Comparison of ENCODE assay signal across 16 cellular contexts in the genomic region with DNA sequence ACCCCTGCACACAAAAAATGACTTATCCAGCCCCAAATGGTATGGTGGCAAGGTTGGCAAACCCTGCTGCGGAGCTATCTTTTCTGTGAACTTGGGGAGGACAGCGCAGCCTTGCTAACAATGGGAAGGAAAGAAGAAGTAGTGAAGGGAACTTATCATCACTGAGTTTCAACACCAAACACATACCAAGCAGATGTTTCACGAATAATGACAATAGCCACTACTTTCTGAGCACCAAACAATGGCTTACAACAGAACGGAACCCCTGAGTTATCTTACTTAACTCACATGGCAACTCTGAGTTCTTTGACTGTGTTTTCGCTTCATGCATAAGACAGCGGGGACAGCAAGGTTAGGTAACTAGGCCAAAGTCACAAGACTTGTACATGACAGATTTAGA.
"Had no signal": no experiment of that assay in that cellular context is flagged by ENCODE, and none has a peak within 500 bp of the region (broad histone marks: within the 10 kb centered on the region; RNA-seq: fewer than 3 reads in every experiment).

No MANE protein-coding gene starts in this region.

- H3K9me3 Mint-ChIP-seq: immature natural killer cell, neural progenitor cell, T-cell had no signal

- H3K27ac ChIP-seq: neural progenitor cell, pancreas, thoracic aorta had no signal

- H3K27me3 Mint-ChIP-seq: T-cell had no signal

- DNase-seq: activated CD4-positive, alpha-beta T cell treated with anti-CD3 and anti-CD28 coated beads for 1 hour; activated CD4-positive, alpha-beta T cell treated with anti-CD3 and anti-CD28 coated beads, Interleukin-2, amount 50 U/mL, for 4 hours; activated naive CD4-positive, alpha-beta T cell; activated T-cell treated with anti-CD3 and anti-CD28 coated beads for 4 hours; aorta; glutamatergic neuron; immature natural killer cell; midbrain; pancreas; stimulated activated CD4-positive, alpha-beta T cell treated with anti-CD3 and anti-CD28 coated beads, Interleukin-2, amount 100 ng/mL, for 24 hours; T-cell; T-helper 9 cell had no signal

- H3K36me3 ChIP-seq: esophagus muscularis mucosa, neural progenitor cell, pancreas, thoracic aorta had no signal

- H3K4me3 ChIP-seq: esophagus muscularis mucosa, lung, neural progenitor cell, pancreas, thoracic aorta had no signal

- H3K27me3 ChIP-seq: esophagus muscularis mucosa, neural progenitor cell, pancreas had no signal

- H3K4me1 ChIP-seq: pancreas had no signal

- H3K4me3 Mint-ChIP-seq: immature natural killer cell, neural progenitor cell, T-cell had no signal

- H3K36me3 Mint-ChIP-seq: neural progenitor cell had no signal

- H3K27ac Mint-ChIP-seq: neural progenitor cell, T-cell had no signal

- ATAC-seq: T-cell had no signal

- H3K9me3 ChIP-seq: esophagus muscularis mucosa, pancreas, thoracic aorta had no signal
